ENCODE assay signal across 23 cellular contexts in the genomic region with DNA sequence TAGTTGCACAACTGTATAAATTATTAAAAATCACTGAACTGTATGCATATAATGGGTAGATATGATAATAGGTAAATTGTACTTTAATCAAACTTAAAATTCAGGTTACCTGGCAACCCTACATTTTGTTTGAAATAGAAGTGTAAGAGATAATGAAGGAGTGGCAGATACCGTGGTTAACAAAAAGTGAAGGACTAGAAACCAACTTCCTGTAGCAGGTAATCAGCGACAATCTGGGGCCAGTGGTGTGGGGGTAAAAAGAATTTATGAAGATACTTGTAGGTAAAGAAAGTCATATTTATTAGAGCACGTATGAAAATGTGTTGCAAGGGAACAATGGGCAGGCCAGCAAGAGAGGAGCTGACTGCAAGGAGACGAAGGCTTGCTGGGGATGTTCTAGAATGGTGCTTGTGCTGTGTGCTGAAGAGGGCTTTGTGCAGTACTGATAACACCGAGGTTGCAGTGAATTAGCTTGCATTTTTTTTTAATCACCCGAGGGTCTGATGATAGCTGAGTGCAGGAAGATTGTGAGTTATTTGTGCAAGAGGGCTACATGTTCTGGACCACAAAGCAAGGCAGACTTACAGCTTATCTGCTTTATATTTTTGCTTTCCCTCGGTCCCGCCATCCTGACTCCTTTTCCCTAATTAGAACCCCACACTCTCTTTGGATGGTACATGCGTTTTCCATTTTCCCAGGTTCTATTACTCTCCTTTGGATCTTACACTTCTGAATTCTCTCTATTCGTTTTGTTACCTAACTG. TPM values are rescaled to one million over a fixed set of nuclear protein-coding genes. Genes with fewer than 3 reads are reported as not detected.
"Had no signal": no experiment of that assay in that cellular context is flagged by ENCODE, and none has a peak within 500 bp of the region (broad histone marks: within the 10 kb centered on the region; RNA-seq: fewer than 3 reads in every experiment).

No MANE protein-coding gene starts in this region.

- H3K27me3 ChIP-seq: testis, tibial nerve, upper lobe of right lung, vagina had no signal

- H3K9me3 ChIP-seq: lower lobe of right lung, neutrophil, testis, tibial nerve, upper lobe of right lung, vagina had no signal

- ATAC-seq: foreskin keratinocyte; left cardiac atrium; lower lobe of right lung; psoas muscle; sciatic nerve; stimulated activated memory B cell treated with anti-CD40 and anti-IgM and Interleukin-4, amounts not matched to agents 10 μg/mL and 1 μg/mL and 100 μg/mL, for 72 hours; upper lobe of right lung had no signal

- H3K27ac ChIP-seq: foreskin keratinocyte, left ventricle myocardium inferior, lower lobe of right lung, neutrophil, psoas muscle, spleen, testis, tibial nerve, upper lobe of right lung, vagina had no signal

- H3K36me3 ChIP-seq: left ventricle myocardium inferior, lower lobe of right lung, neutrophil, spleen, tibial nerve, upper lobe of right lung, vagina had no signal

- H3K4me3 ChIP-seq: left ventricle myocardium inferior, lower lobe of right lung, psoas muscle, spleen, testis, tibial nerve, upper lobe of right lung, vagina had no signal

- H3K4me1 ChIP-seq: foreskin keratinocyte, upper lobe of right lung had no signal

- FAIRE-seq: endothelial cell of umbilical vein, kidney had no signal

- DNase-seq: endodermal cell; erythroblast; foreskin keratinocyte; kidney; left cardiac atrium; left ventricle myocardium inferior; lower lobe of right lung; naive thymus-derived CD8-positive, alpha-beta T cell; psoas muscle; retina; spleen; stimulated activated CD4-positive, alpha-beta T cell treated with anti-CD3 and anti-CD28 coated beads, Interleukin-15, amount 100 ng/mL, for 24 hours; stimulated activated CD4-positive, alpha-beta T cell treated with anti-CD3 and anti-CD28 coated beads, Interleukin-1b, Interleukin-23, amount 100 ng/mL, for 48 hours; stimulated activated CD4-positive, alpha-beta T cell treated with anti-CD3 and anti-CD28 coated beads, Interleukin-4, amount 100 ng/mL, for 24 hours; testis; upper lobe of right lung had no signal

RNA-seq across cellular contexts. Expression of gene ENPP1, which starts 4.6 kb away (rescaled TPM):
- polyA plus RNA-seq: naive thymus-derived CD8-positive, alpha-beta T cell; neural cell had no signal
